Comparison of ENCODE assay signal across 8 cellular contexts in the genomic region with DNA sequence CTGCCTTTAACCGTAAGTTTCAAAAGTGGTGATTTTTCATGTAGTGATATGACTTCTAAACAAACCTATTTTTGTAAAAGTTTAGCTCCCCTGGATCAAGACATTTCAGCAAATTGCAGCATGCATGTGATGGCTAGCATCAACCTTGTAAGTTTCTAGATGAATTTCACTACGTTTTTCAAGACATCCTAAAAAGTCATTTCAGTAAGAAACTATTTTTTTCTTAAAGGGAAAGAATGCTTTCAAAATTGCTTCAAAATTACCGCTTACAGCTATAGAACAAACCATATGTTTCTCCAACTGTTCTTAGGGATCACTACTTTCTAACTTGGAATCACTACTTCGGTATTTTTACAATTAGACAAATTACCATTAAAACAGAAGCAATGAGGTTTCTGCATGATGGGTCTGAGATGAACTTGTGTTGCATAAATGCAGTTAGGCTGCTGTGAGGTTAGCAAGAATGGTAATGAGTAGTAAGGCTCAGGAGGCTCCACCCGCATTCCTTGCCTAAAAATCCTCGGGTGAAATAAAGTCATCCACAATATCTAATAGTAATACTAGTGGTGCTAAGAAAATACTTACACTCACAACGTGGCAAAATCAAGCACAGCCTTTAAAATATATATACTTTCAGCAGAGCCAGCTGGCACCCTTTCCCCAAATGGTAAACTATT. TPM values are rescaled to one million over a fixed set of nuclear protein-coding genes. Genes with fewer than 3 reads are reported as not detected.
DNase-seq lines count a peak whose midpoint lies in the region; ATAC-seq lines count a peak whose summit lies in the region.

No MANE protein-coding gene starts in this region.

- H3K9me3 ChIP-seq in HUES6 (ENCODE audit: control insufficient read depth, insufficient read depth, low read depth, low read length) = no peaks in the 10 kb centered on the region
- no peaks in the 10 kb centered on the region for H3K9me3 ChIP-seq in HAP-1

- H3K4me3 ChIP-seq in HUES6 (ENCODE audit: low read depth, low read length) = peak overlapping the region; percentile 75
- H3K4me3 ChIP-seq in HAP-1 = no peak overlapping the region; the same call in 1 of the 2 replicates

- no peak overlapping the region for H3K9ac ChIP-seq in HUES6 (ENCODE audit: low read length)

- ATAC-seq in HG03039 (IDR thresholded peaks at IDR 0.05; ENCODE audit: unreplicated experiment) (no peak), GM21619 (IDR thresholded peaks at IDR 0.05; ENCODE audit: unreplicated experiment) (no peak)

- in situ Hi-C loops in HAP-1 (cut with MboI; ENCODE audit: low sequenced_read_pairs) = no loop called here

- H3K4me1 ChIP-seq in HUES6 (ENCODE audit: control insufficient read depth, insufficient read depth, low read length) (peaks cover 15% of the 10 kb centered on the region), HAP-1 (peaks cover 14% of the 10 kb centered on the region)

- peaks cover 9% of the 10 kb centered on the region for H3K36me3 ChIP-seq in HUES6 (ENCODE audit: control insufficient read depth, insufficient read depth, low read length)
- no peaks in the 10 kb centered on the region for H3K36me3 ChIP-seq in HAP-1 (replicated peaks)

- H3K27ac ChIP-seq in HUES6 (ENCODE audit: low read depth, low read length) = no peak overlapping the region
- H3K27ac ChIP-seq in layer of hippocampus (ENCODE audit: low read depth, low read length) = peak overlapping the region; percentile 30
- peak overlapping the region; percentile 95 for H3K27ac ChIP-seq in temporal lobe (ENCODE audit: low read depth, low read length)

- H3K27me3 ChIP-seq in HUES6 (ENCODE audit: control insufficient read depth, insufficient read depth, low read length) = no peaks in the 10 kb centered on the region
- no peaks in the 10 kb centered on the region for H3K27me3 ChIP-seq in layer of hippocampus (ENCODE audit: control insufficient read depth, insufficient read depth, low read length)
- H3K27me3 ChIP-seq in HAP-1 (ENCODE audit: low read depth) = no peaks in the 10 kb centered on the region

- DNase-seq in astrocyte of the hippocampus (ENCODE audit: low read depth, low spot score) (peak; percentile 36), NCI-H446 treated with DMSO at 0.1 percent for 48 hours (lab: John Stamatoyannopoulos, UW) (no peak), HAP-1 (ENCODE audit: low spot score in 2 of 2) (no peak)

RNA-seq across cellular contexts. Expression of a gene that starts 53.8 kb away (rescaled TPM):
- total RNA-seq in temporal lobe = 17.7 TPM
